ENCODE assay signal across 19 cellular contexts in the genomic region with DNA sequence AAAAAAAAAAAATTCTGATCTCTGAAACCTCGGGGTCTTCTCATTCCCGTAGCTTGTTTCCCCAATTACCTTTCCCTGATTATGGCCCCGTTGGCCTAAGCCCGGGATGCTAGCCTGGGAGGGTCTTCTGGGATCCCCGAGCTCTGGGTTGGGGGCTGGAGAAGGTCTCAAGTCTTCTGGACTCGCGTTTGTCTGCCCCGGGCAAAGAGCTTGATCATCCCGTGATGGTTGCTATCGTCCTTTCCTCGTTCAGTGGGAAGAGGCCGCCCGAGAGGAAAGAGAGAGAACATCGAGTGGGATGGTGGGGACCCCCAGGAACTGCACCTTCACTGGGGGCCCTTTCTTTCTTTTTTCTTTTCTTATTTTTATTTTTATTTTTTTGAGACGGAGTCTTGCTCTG.
"Had no signal": no experiment of that assay in that cellular context is flagged by ENCODE, and none has a peak within 500 bp of the region (broad histone marks: within the 10 kb centered on the region; RNA-seq: fewer than 3 reads in every experiment).

No MANE protein-coding gene starts in this region.

- H3K4me3 Mint-ChIP-seq: effector memory CD8-positive, alpha-beta T cell; immature natural killer cell; natural killer cell had no signal

- H3K9me3 Mint-ChIP-seq: effector memory CD8-positive, alpha-beta T cell had no signal

- H3K36me3 Mint-ChIP-seq: natural killer cell had no signal

- DNase-seq: activated CD4-positive, alpha-beta T cell treated with anti-CD3 and anti-CD28 coated beads, Interleukin-2, amount 50 U/mL, for 4 hours; activated CD8-positive, alpha-beta memory T cell treated with anti-CD3 and anti-CD28 coated beads, Interleukin-2, amount 50 U/mL, for 48 hours; activated naive CD4-positive, alpha-beta T cell treated with Interleukin-2 at 50 U/mL for 16 hours; cerebellar nuclear complex; dermis blood vessel endothelial cell; effector memory CD8-positive, alpha-beta T cell; head of caudate nucleus; immature natural killer cell; mesendoderm; natural killer cell; sigmoid colon; spleen; stomach had no signal

- H3K27ac ChIP-seq: ascending aorta, breast epithelium, neutrophil, parathyroid adenoma, stomach, thoracic aorta had no signal

- ATAC-seq: activated CD4-positive, CD25-positive, alpha-beta regulatory T cell treated with anti-CD3 and anti-CD28 coated beads, Interleukin-2, amount 50 U/mL, for 24 hours; effector memory CD8-positive, alpha-beta T cell; natural killer cell had no signal

- H3K27ac Mint-ChIP-seq: effector memory CD8-positive, alpha-beta T cell; immature natural killer cell; natural killer cell had no signal

- H3K36me3 ChIP-seq: ascending aorta, breast epithelium, neutrophil, sigmoid colon, spleen, stomach, thoracic aorta had no signal

- H3K9me3 ChIP-seq: ascending aorta, breast epithelium, neutrophil, stomach had no signal
